36 cellular contexts compared by ENCODE assay signal in genomic region chr6:119506631-119507174, GRCh38.
"Had no signal": no experiment of that assay in that cellular context is flagged by ENCODE, and none has a peak within 500 bp of the region (broad histone marks: within the 10 kb centered on the region; RNA-seq: fewer than 3 reads in every experiment).

No MANE protein-coding gene starts in this region.

- DNase-seq: Karpas-422, Kasumi-1, KG1, MG63, MM.1S, MV-4-11, NCI-H1048, NCI-H1092, NCI-H1092 treated with DMSO at 0.1 percent for 48 hours, NCI-H1105, NCI-H1105 treated with DMSO at 0.1 percent for 48 hours, NCI-H1417, NCI-H1417 treated with DMSO at 0.1 percent for 48 hours, NCI-H1436, NCI-H1436 treated with DMSO at 0.1 percent for 48 hours, NCI-H146, NCI-H1694, NCI-H1694 treated with DMSO at 0.1 percent for 48 hours, NCI-H187, NCI-H187 treated with DMSO at 0.1 percent for 48 hours, NCI-H1930, NCI-H2029, NCI-H2029 treated with DMSO at 0.1 percent for 48 hours, NCI-H2081, NCI-H2081 treated with DMSO at 0.1 percent for 48 hours, NCI-H2107, NCI-H2171, NCI-H2171 treated with DMSO at 0.1 percent for 48 hours, NCI-H2227 treated with DMSO at 0.1 percent for 48 hours, NCI-H226, NCI-H345, NCI-H446, NCI-H446 treated with DMSO at 0.1 percent for 48 hours, NCI-H510A, NCI-H510A treated with DMSO at 0.1 percent for 48 hours, NCI-H524 had no signal
